ENCODE assay signal across 2 cellular contexts in the genomic region with DNA sequence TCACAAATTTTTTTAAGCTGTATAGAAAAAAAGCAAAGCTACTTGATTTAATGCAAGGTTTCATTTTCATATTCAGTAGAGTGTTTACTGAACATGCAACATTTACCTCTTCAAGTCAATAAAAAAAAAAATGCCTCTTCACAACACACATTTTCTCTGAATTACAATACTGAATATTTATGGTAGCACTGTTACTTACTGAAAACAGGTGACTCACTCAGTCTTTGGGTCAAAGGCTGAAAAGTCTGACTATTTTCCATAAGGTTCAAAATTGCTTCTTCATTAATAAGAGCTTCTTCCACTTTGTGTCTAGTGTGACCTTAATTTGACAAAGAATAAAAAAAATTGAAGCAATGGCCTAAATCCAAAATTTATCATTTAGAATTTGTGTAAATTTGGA.
TF ChIP-seq lines count a peak whose summit lies in the region.

No MANE protein-coding gene starts in this region.

TF ChIP-seq in IMR-90, 13 proteins besides CTCF, POLR2A, EP300 and RAD21 (continued from another document):
- TF ChIP-seq, protein P1, sequence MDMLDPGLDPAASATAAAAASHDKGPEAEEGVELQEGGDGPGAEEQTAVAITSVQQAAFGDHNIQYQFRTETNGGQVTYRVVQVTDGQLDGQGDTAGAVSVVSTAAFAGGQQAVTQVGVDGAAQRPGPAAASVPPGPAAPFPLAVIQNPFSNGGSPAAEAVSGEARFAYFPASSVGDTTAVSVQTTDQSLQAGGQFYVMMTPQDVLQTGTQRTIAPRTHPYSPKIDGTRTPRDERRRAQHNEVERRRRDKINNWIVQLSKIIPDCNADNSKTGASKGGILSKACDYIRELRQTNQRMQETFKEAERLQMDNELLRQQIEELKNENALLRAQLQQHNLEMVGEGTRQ (IDR thresholded peaks at IDR 0.05; ENCODE audit: low read depth, low read length): no peak
- TF ChIP-seq BHLHE40 (IDR thresholded peaks at IDR 0.05; ENCODE audit: low read depth, low read length) (no peak), FOS (IDR thresholded peaks at IDR 0.05; ENCODE audit: low read depth, low read length) (no peak)

TF ChIP-seq in endothelial cell of umbilical vein, 7 proteins besides CTCF, POLR2A, EP300 and RAD21 (continued from another document):
- TF ChIP-seq FOS (IDR thresholded peaks at IDR 0.05; ENCODE audit: borderline replicate concordance, insufficient read depth, low read length) (no peak), POLR2AphosphoS5 (IDR thresholded peaks at IDR 0.05; ENCODE audit: insufficient read depth, low read depth, low read length) (no peak)
